In the genomic region with DNA sequence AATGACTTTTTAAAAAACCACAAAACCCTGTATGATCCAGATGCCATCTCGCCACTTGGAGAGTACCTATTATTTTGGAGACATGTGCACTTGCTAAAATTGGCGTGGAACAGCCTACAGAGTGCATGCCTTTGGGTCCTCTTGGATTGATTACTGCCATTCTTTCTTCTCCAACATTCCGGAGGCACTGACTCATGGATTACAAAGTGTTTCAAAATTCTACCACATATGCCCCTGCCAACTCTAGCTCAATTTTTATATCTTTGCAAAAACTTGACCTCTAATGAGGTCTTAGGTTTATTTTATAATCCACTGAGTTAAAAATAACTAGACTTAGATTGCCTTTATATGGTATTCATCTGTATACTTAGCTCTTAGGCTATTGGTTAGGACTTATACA, we compare ENCODE assay signal across 13 cellular contexts. TPM values are rescaled to one million over a fixed set of nuclear protein-coding genes. Genes with fewer than 3 reads are reported as not detected.
DNase-seq lines count a peak whose midpoint lies in the region; ATAC-seq and TF ChIP-seq lines count a peak whose summit lies in the region.
"Had no signal": no experiment of that assay in that cellular context is flagged by ENCODE, and none has a peak within 500 bp of the region (broad histone marks: within the 10 kb centered on the region; RNA-seq: fewer than 3 reads in every experiment).

No MANE protein-coding gene starts in this region.

- CTCF ChIA-PET in SK-N-SH (lab: Yijun Ruan, JAX) = no interaction called here

- intact Hi-C loops in natural killer cell (cut with micrococcal nuclease) = no loop called here

- no peaks in the 10 kb centered on the region for H3K36me3 Mint-ChIP-seq in natural killer cell
- H3K36me3 Mint-ChIP-seq: activated naive CD8-positive, alpha-beta T cell treated with anti-CD3 and anti-CD28 coated beads, Interleukin-2, amount 10 ng/mL, durations not matched to agents 7 days and 5 days; stimulated activated memory B cell treated with anti-CD40 and anti-IgM and Interleukin-4, amounts not matched to agents 10 μg/mL and 1 μg/mL and 100 μg/mL, for 72 hours had no signal

- no peaks in the 10 kb centered on the region for H3K9me2 ChIP-seq in SK-N-SH
- no peaks in the 10 kb centered on the region for H3K9me2 ChIP-seq in hepatocyte (replicated peaks; ENCODE audit: insufficient read depth)

- H4K20me1 ChIP-seq in SK-N-SH (ENCODE audit: insufficient read depth) (no peaks in the 10 kb centered on the region), hepatocyte (ENCODE audit: insufficient read depth, poor library complexity, severe bottlenecking) (no peaks in the 10 kb centered on the region)

- H3K4me3 ChIP-seq in SK-N-SH (ENCODE audit: low read depth in 2 of 2, low read length in 1 of 2) (no peak overlapping the region), subcutaneous abdominal adipose tissue (ENCODE audit: low read depth in 1 of 5, low read length in 5 of 5) (no peak overlapping the region), hepatocyte (no peak overlapping the region)
- H3K4me3 ChIP-seq: gastrocnemius medialis, spleen had no signal

- peak in 1 of 2 experiments; percentile 67; a peak in 1 of 4 replicates for TF ChIP-seq EP300 in SK-N-SH (IDR thresholded peaks at IDR 0.05; ENCODE audit: borderline replicate concordance in 1 of 2, low read depth in 1 of 2, low read length in 1 of 2)

- no peak overlapping the region for H2AFZ ChIP-seq in SK-N-SH (ENCODE audit: low read depth)
- H2AFZ ChIP-seq in hepatocyte = no peak overlapping the region

- H3F3A ChIP-seq in SK-N-SH (replicated peaks; ENCODE audit: insufficient read depth) = peaks cover 14% of the 10 kb centered on the region

- POLR2A ChIA-PET in SK-N-SH (lab: Yijun Ruan, JAX) = no interaction called here

- H3K79me2 ChIP-seq in SK-N-SH (ENCODE audit: insufficient read depth) (no peaks in the 10 kb centered on the region), hepatocyte (no peaks in the 10 kb centered on the region)

- H3K27me3 ChIP-seq in SK-N-SH (ENCODE audit: insufficient read depth) = no peaks in the 10 kb centered on the region
- H3K27me3 ChIP-seq in subcutaneous abdominal adipose tissue (ENCODE audit: control insufficient read depth in 5 of 5, insufficient read depth in 4 of 5, low read length in 5 of 5) = no peaks in the 10 kb centered on the region
- no peaks in the 10 kb centered on the region for H3K27me3 ChIP-seq in hepatocyte
- H3K27me3 ChIP-seq: gastrocnemius medialis, spleen had no signal

- H3K9me3 Mint-ChIP-seq in natural killer cell = no peaks in the 10 kb centered on the region

- H3K27ac ChIP-seq in SK-N-SH (ENCODE audit: low read depth in 2 of 2, low read length in 1 of 2) (peak overlapping the region; percentile 53 to 56; a peak in 3 of 4 replicates), subcutaneous abdominal adipose tissue (ENCODE audit: low read depth, low read length) (peak overlapping the region; percentile 66), hepatocyte (no peak overlapping the region)
- H3K27ac ChIP-seq: gastrocnemius medialis, spleen had no signal

- H3K4me1 Mint-ChIP-seq in natural killer cell = no peaks in the 10 kb centered on the region
- H3K4me1 Mint-ChIP-seq: activated naive CD8-positive, alpha-beta T cell treated with anti-CD3 and anti-CD28 coated beads, Interleukin-2, amount 10 ng/mL, durations not matched to agents 7 days and 5 days; stimulated activated memory B cell treated with anti-CD40 and anti-IgM and Interleukin-4, amounts not matched to agents 10 μg/mL and 1 μg/mL and 100 μg/mL, for 72 hours had no signal

- H3K9ac ChIP-seq in SK-N-SH (no peak overlapping the region), subcutaneous abdominal adipose tissue (ENCODE audit: low read length in 5 of 5) (no peak overlapping the region)

- WGBS in SK-N-SH (ENCODE audit: low lambda C conversion rate) = 6% methylated on average over 3 of the region's 3 CpGs
- WGBS in hepatocyte (ENCODE audit: low lambda C conversion rate, missing lambda C conversion rate) = 75% methylated on average over 3 of the region's 3 CpGs

- TF ChIP-seq CTCF in SK-N-SH (IDR thresholded peaks at IDR 0.05) (no peak), natural killer cell (IDR thresholded peaks at IDR 0.05) (no peak), hepatocyte (IDR thresholded peaks at IDR 0.05; ENCODE audit: poor library complexity) (no peak)

- ATAC-seq in natural killer cell = no peak
- ATAC-seq: stimulated activated memory B cell treated with anti-CD40 and anti-IgM and Interleukin-4, amounts not matched to agents 10 μg/mL and 1 μg/mL and 100 μg/mL, for 72 hours had no signal

- H3K27me3 Mint-ChIP-seq in natural killer cell (ENCODE audit: low read depth in 2 of 2) = peaks cover 8 to 12% of the 10 kb centered on the region in 2 donors

- H3K4me2 ChIP-seq in SK-N-SH (peak overlapping the region; percentile 56; the same call in 1 of the 2 replicates), hepatocyte (no peak overlapping the region)

- H3K36me3 ChIP-seq in SK-N-SH (replicated peaks in 1 of 2; ENCODE audit: control insufficient read depth in 1 of 2, insufficient read depth in 2 of 2, low read length in 1 of 2) (no peaks in the 10 kb centered on the region), subcutaneous abdominal adipose tissue (ENCODE audit: control insufficient read depth in 5 of 5, insufficient read depth in 5 of 5, low read length in 5 of 5) (no peaks in the 10 kb centered on the region), hepatocyte (replicated peaks; ENCODE audit: insufficient read depth, low read depth) (no peaks in the 10 kb centered on the region)
- H3K36me3 ChIP-seq: gastrocnemius medialis, spleen had no signal

- DNase-seq in H4 (ENCODE audit: low spot score) (peak; percentile 29), SK-N-SH (no peak), fibroblast of peridontal ligament (ENCODE audit: extremely low read depth) (peak; percentile 98), natural killer cell (no peak), hepatocyte (ENCODE audit: low spot score) (no peak), NCI-H748 (lab: John Stamatoyannopoulos, UW; ENCODE audit: unreplicated experiment) (no peak)
- DNase-seq: activated CD4-positive, alpha-beta T cell treated with anti-CD3 and anti-CD28 coated beads for 48 hours; activated naive CD8-positive, alpha-beta T cell treated with anti-CD3 and anti-CD28 coated beads, Interleukin-2, amount 10 ng/mL, durations not matched to agents 7 days and 5 days; gastrocnemius medialis; NCI-H1930; spleen had no signal

- H3K9me3 ChIP-seq in SK-N-SH (no peaks in the 10 kb centered on the region), subcutaneous abdominal adipose tissue (ENCODE audit: control insufficient read depth in 5 of 5, low read length in 5 of 5) (peaks cover 0 to 4% (median 0%) of the 10 kb centered on the region in 5 donors), hepatocyte (ENCODE audit: low read depth) (no peaks in the 10 kb centered on the region)
- H3K9me3 ChIP-seq: gastrocnemius medialis had no signal

- H3K4me3 Mint-ChIP-seq in natural killer cell = no peak overlapping the region
- H3K4me3 Mint-ChIP-seq: activated naive CD8-positive, alpha-beta T cell treated with anti-CD3 and anti-CD28 coated beads, Interleukin-2, amount 10 ng/mL, durations not matched to agents 7 days and 5 days; stimulated activated memory B cell treated with anti-CD40 and anti-IgM and Interleukin-4, amounts not matched to agents 10 μg/mL and 1 μg/mL and 100 μg/mL, for 72 hours had no signal

- peaks cover 2 to 11% of the 10 kb centered on the region in 2 experiments; a peak in 2 of 4 replicates for H3K4me1 ChIP-seq in SK-N-SH (ENCODE audit: control insufficient read depth in 1 of 2, insufficient read depth in 2 of 2, low read depth in 1 of 2, low read length in 1 of 2)
- H3K4me1 ChIP-seq in subcutaneous abdominal adipose tissue (ENCODE audit: control insufficient read depth in 5 of 5, insufficient read depth in 5 of 5, low read length in 5 of 5) = peaks cover 0 to 13% (median 5%) of the 10 kb centered on the region in 5 donors
- no peaks in the 10 kb centered on the region for H3K4me1 ChIP-seq in hepatocyte (ENCODE audit: insufficient read depth)
- H3K4me1 ChIP-seq: spleen had no signal

- no peak overlapping the region for H3K27ac Mint-ChIP-seq in natural killer cell
- H3K27ac Mint-ChIP-seq: activated naive CD8-positive, alpha-beta T cell treated with anti-CD3 and anti-CD28 coated beads, Interleukin-2, amount 10 ng/mL, durations not matched to agents 7 days and 5 days; stimulated activated memory B cell treated with anti-CD40 and anti-IgM and Interleukin-4, amounts not matched to agents 10 μg/mL and 1 μg/mL and 100 μg/mL, for 72 hours had no signal

- no peak for TF ChIP-seq RAD21 in SK-N-SH (IDR thresholded peaks at IDR 0.05; ENCODE audit: low read length)

TF ChIP-seq in SK-N-SH, 30 proteins besides CTCF, POLR2A, EP300 and RAD21 (continues in another document):
- TF ChIP-seq YY1 (IDR thresholded peaks at IDR 0.05; ENCODE audit: low read depth) (no peak), RXRA (IDR thresholded peaks at IDR 0.05; ENCODE audit: borderline replicate concordance, low read depth) (peak; percentile 74), GABPA (IDR thresholded peaks at IDR 0.05; ENCODE audit: low read depth) (no peak), SIN3A (IDR thresholded peaks at IDR 0.05; ENCODE audit: borderline replicate concordance, low read depth, low read length) (no peak), CHD2 (IDR thresholded peaks at IDR 0.05; ENCODE audit: low read length, partially characterized antibody) (no peak)
- TF ChIP-seq, protein P1, sequence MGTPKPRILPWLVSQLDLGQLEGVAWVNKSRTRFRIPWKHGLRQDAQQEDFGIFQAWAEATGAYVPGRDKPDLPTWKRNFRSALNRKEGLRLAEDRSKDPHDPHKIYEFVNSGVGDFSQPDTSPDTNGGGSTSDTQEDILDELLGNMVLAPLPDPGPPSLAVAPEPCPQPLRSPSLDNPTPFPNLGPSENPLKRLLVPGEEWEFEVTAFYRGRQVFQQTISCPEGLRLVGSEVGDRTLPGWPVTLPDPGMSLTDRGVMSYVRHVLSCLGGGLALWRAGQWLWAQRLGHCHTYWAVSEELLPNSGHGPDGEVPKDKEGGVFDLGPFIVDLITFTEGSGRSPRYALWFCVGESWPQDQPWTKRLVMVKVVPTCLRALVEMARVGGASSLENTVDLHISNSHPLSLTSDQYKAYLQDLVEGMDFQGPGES (IDR thresholded peaks at IDR 0.05; ENCODE audit: low read depth, low read length) = no peak

RNA-seq across cellular contexts. Expression of gene KIF5B, which starts 55.8 kb away (rescaled TPM):
- 35.4 and 55.4 TPM in 2 replicates for total RNA-seq in H4 (2014; rRNA removed; shearing (Covaris generic))
- polyA plus RNA-seq in SK-N-SH (2012; rRNA removed) (15.7 and 18.2 TPM in 2 replicates), hepatocyte (51.1 and 51.6 TPM in 2 replicates)
- polyA plus RNA-seq in SK-N-SH (2012; cell fraction: cytosol; rRNA removed) = 26.0 and 34.5 TPM in 2 replicates
- 8.1 and 17.2 TPM in 2 replicates for polyA plus RNA-seq in SK-N-SH (2012; cell fraction: nucleus; rRNA removed)
- total RNA-seq in natural killer cell (10 to 100 TPM; 51.0 to 64.2 (median 61.1) TPM), hepatocyte (131 and 141 TPM in 2 replicates)

Comparison
In these comparisons a context has a peak if more than half of its experiments do, and no peak if none do; other contexts are left out.
1. DNase-seq: peak in H4 (single experiment) and fibroblast of peridontal ligament (single experiment); none in SK-N-SH (single experiment), natural killer cell (single experiment), hepatocyte (single experiment) and NCI-H748 (single experiment).